Comparison of ENCODE assay signal across 8 cellular contexts in the genomic region with DNA sequence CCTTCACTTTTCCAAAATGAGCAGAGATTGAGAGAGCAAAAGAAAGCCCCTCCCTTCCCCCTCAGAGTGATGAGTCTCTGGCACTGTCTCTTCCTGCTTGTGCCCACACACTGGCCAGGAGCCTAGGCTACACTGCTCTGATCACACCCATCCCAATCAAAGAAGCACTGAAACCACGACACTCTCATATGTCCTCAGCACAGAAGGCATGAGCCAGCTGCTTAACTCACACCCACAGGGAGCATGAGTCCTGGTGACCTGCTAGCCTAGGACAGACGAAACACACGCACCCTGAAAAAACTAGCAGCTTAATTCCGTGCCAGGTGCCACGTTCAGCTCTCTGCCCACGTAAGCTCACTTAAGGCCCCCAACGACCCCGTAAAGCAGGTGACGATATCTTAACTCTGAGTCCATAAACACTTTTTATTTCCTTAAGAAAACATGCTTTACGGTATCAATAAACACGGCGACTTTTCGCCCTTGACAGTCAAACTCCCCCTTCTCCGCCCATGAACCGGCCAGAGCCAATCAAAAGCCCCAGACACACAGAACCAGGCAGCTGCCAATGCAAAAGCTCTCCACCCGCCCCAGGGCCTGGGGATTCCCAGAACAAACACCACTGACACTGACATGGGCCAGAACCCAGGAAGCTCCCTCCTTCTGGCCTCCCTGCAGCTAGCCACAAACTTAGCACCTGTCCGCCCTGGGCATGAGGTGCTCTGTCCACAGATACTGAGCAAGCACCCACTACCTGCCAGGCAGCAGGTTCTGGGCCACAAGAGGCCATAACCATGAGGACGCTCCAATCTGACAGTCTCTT.
DNase-seq lines count a peak whose midpoint lies in the region; ATAC-seq, FAIRE-seq and TF ChIP-seq lines count a peak whose summit lies in the region.

No MANE protein-coding gene starts in this region.

- no peaks in the 10 kb centered on the region for H3K27me3 Mint-ChIP-seq in activated CD8-positive, alpha-beta T cell treated with anti-CD3 and anti-CD28 coated beads, Interleukin-2, amount 10 ng/mL, durations not matched to agents 7 days and 5 days (ENCODE audit: low read depth)
- no peaks in the 10 kb centered on the region for H3K27me3 Mint-ChIP-seq in activated CD8-positive, alpha-beta T cell treated with anti-CD3 and anti-CD28 coated beads for 36 hours
- H3K27me3 Mint-ChIP-seq in activated T-helper 2 cell treated with anti-CD3 and anti-CD28 coated beads, Interferon-gamma antibody, Interleukin-2, Interleukin-4, amounts not matched to agents 10 μg/mL and 5 μg/mL and 100 μg/mL, durations not matched to agents 14 hours and 24 hours and 36 hours (ENCODE audit: low read depth): no peaks in the 10 kb centered on the region

- peak; percentile 88 for FAIRE-seq in urothelium cell line (lab: Jason Lieb, UNC)

- peaks cover 13% of the 10 kb centered on the region for H3K4me1 Mint-ChIP-seq in activated CD8-positive, alpha-beta T cell treated with anti-CD3 and anti-CD28 coated beads, Interleukin-2, amount 10 ng/mL, durations not matched to agents 7 days and 5 days (ENCODE audit: low read depth)
- H3K4me1 Mint-ChIP-seq in activated CD8-positive, alpha-beta T cell treated with anti-CD3 and anti-CD28 coated beads for 36 hours (ENCODE audit: low read depth): peaks cover 11% of the 10 kb centered on the region
- H3K4me1 Mint-ChIP-seq in activated T-helper 2 cell treated with anti-CD3 and anti-CD28 coated beads, Interferon-gamma antibody, Interleukin-2, Interleukin-4, amounts not matched to agents 10 μg/mL and 5 μg/mL and 100 μg/mL, durations not matched to agents 14 hours and 24 hours and 36 hours (ENCODE audit: low read depth): peaks cover 8% of the 10 kb centered on the region

- peaks cover 52% of the 10 kb centered on the region for H3K36me3 Mint-ChIP-seq in activated CD8-positive, alpha-beta T cell treated with anti-CD3 and anti-CD28 coated beads, Interleukin-2, amount 10 ng/mL, durations not matched to agents 7 days and 5 days (ENCODE audit: low read depth)
- H3K36me3 Mint-ChIP-seq in activated CD8-positive, alpha-beta T cell treated with anti-CD3 and anti-CD28 coated beads for 36 hours (ENCODE audit: low read depth): peaks cover 44% of the 10 kb centered on the region
- H3K36me3 Mint-ChIP-seq in activated T-helper 2 cell treated with anti-CD3 and anti-CD28 coated beads, Interferon-gamma antibody, Interleukin-2, Interleukin-4, amounts not matched to agents 10 μg/mL and 5 μg/mL and 100 μg/mL, durations not matched to agents 14 hours and 24 hours and 36 hours (ENCODE audit: low read depth): peaks cover 60% of the 10 kb centered on the region

- no peak overlapping the region for H3K4me3 Mint-ChIP-seq in activated CD8-positive, alpha-beta T cell treated with anti-CD3 and anti-CD28 coated beads, Interleukin-2, amount 10 ng/mL, durations not matched to agents 7 days and 5 days
- H3K4me3 Mint-ChIP-seq in activated CD8-positive, alpha-beta T cell treated with anti-CD3 and anti-CD28 coated beads for 36 hours: no peak overlapping the region
- no peak overlapping the region for H3K4me3 Mint-ChIP-seq in activated T-helper 2 cell treated with anti-CD3 and anti-CD28 coated beads, Interferon-gamma antibody, Interleukin-2, Interleukin-4, amounts not matched to agents 10 μg/mL and 5 μg/mL and 100 μg/mL, durations not matched to agents 14 hours and 24 hours and 36 hours (ENCODE audit: low read depth)

- CTCF ChIA-PET in activated CD8-positive, alpha-beta T cell treated with anti-CD3 and anti-CD28 coated beads, Interleukin-2, amount 10 ng/mL, durations not matched to agents 7 days and 5 days (lab: Charles Lee): interaction anchor here (1.3 to 7.7 kb wide), 3 partner anchors 11 to 141 kb away, joined by 3 to 38 read pairs (median 4); no protein-coding TSS in a partner anchor
- CTCF ChIA-PET in activated CD8-positive, alpha-beta T cell treated with anti-CD3 and anti-CD28 coated beads for 36 hours (lab: Charles Lee): interaction anchor here (2.5 to 5.6 kb wide), 2 partner anchors 11 to 114 kb away, joined by 8 to 34 read pairs; no protein-coding TSS in a partner anchor

- TF ChIP-seq CTCF in activated CD8-positive, alpha-beta T cell treated with anti-CD3 and anti-CD28 coated beads for 36 hours (IDR thresholded peaks at IDR 0.05): no peak

- POLR2A ChIA-PET in activated CD8-positive, alpha-beta T cell treated with anti-CD3 and anti-CD28 coated beads, Interleukin-2, amount 10 ng/mL, durations not matched to agents 7 days and 5 days (lab: Charles Lee): interaction anchor here (0.7 kb wide), 1 partner anchor 25 kb away, joined by 3 read pairs; no protein-coding TSS in a partner anchor
- POLR2A ChIA-PET in activated CD8-positive, alpha-beta T cell treated with anti-CD3 and anti-CD28 coated beads for 36 hours (lab: Charles Lee): interaction anchor here (1.5 kb wide), 1 partner anchor 10 kb away, joined by 3 read pairs; no protein-coding TSS in a partner anchor

- DNase-seq in activated CD8-positive, alpha-beta T cell treated with anti-CD3 and anti-CD28 coated beads, Interleukin-2, amount 10 ng/mL, durations not matched to agents 7 days and 5 days: no peak
- DNase-seq in activated CD8-positive, alpha-beta T cell treated with anti-CD3 and anti-CD28 coated beads for 36 hours: no peak
- DNase-seq in cerebellum (ENCODE audit: low spot score): peak; percentile 70
- DNase-seq in left kidney (ENCODE audit: low read depth, low spot score): peak; percentile 35
- DNase-seq in urothelium cell line (ENCODE audit: low spot score): no peak
- DNase-seq in midbrain (lab: John Stamatoyannopoulos, UW): no peak
- no peak for DNase-seq in activated T-helper 2 cell treated with anti-CD3 and anti-CD28 coated beads, Interferon-gamma antibody, Interleukin-2, Interleukin-4, amounts not matched to agents 10 μg/mL and 5 μg/mL and 100 μg/mL, durations not matched to agents 14 hours and 24 hours and 36 hours (ENCODE audit: low spot score)

- no peaks in the 10 kb centered on the region for H3K9me3 Mint-ChIP-seq in activated CD8-positive, alpha-beta T cell treated with anti-CD3 and anti-CD28 coated beads, Interleukin-2, amount 10 ng/mL, durations not matched to agents 7 days and 5 days (ENCODE audit: insufficient read depth)
- no peaks in the 10 kb centered on the region for H3K9me3 Mint-ChIP-seq in activated CD8-positive, alpha-beta T cell treated with anti-CD3 and anti-CD28 coated beads for 36 hours
- no peaks in the 10 kb centered on the region for H3K9me3 Mint-ChIP-seq in activated T-helper 2 cell treated with anti-CD3 and anti-CD28 coated beads, Interferon-gamma antibody, Interleukin-2, Interleukin-4, amounts not matched to agents 10 μg/mL and 5 μg/mL and 100 μg/mL, durations not matched to agents 14 hours and 24 hours and 36 hours

- intact Hi-C loops in activated CD8-positive, alpha-beta T cell treated with anti-CD3 and anti-CD28 coated beads for 36 hours (cut with micrococcal nuclease): no loop called here
- intact Hi-C loops in activated T-helper 2 cell treated with anti-CD3 and anti-CD28 coated beads, Interferon-gamma antibody, Interleukin-2, Interleukin-4, amounts not matched to agents 10 μg/mL and 5 μg/mL and 100 μg/mL, durations not matched to agents 14 hours and 24 hours and 36 hours (cut with micrococcal nuclease): no loop called here

- H3K27ac Mint-ChIP-seq in activated CD8-positive, alpha-beta T cell treated with anti-CD3 and anti-CD28 coated beads, Interleukin-2, amount 10 ng/mL, durations not matched to agents 7 days and 5 days: peak overlapping the region; percentile 43
- H3K27ac Mint-ChIP-seq in activated CD8-positive, alpha-beta T cell treated with anti-CD3 and anti-CD28 coated beads for 36 hours: no peak overlapping the region
- H3K27ac Mint-ChIP-seq in activated T-helper 2 cell treated with anti-CD3 and anti-CD28 coated beads, Interferon-gamma antibody, Interleukin-2, Interleukin-4, amounts not matched to agents 10 μg/mL and 5 μg/mL and 100 μg/mL, durations not matched to agents 14 hours and 24 hours and 36 hours: no peak overlapping the region

- ATAC-seq in activated CD8-positive, alpha-beta T cell treated with anti-CD3 and anti-CD28 coated beads, Interleukin-2, amount 10 ng/mL, durations not matched to agents 7 days and 5 days: no peak
- no peak for ATAC-seq in activated CD8-positive, alpha-beta T cell treated with anti-CD3 and anti-CD28 coated beads for 36 hours
- no peak for ATAC-seq in HG02840 (IDR thresholded peaks at IDR 0.05; ENCODE audit: low FRiP score, unreplicated experiment)

Comparison
In these comparisons a context has a peak if more than half of its experiments do, and no peak if none do; other contexts are left out.
1. DNase-seq: peak in cerebellum (single experiment) and left kidney (single experiment); none in activated CD8-positive, alpha-beta T cell treated with anti-CD3 and anti-CD28 coated beads, Interleukin-2, amount 10 ng/mL, durations not matched to agents 7 days and 5 days (single experiment), activated CD8-positive, alpha-beta T cell treated with anti-CD3 and anti-CD28 coated beads for 36 hours (single experiment), urothelium cell line (single experiment), midbrain (single experiment) and activated T-helper 2 cell treated with anti-CD3 and anti-CD28 coated beads, Interferon-gamma antibody, Interleukin-2, Interleukin-4, amounts not matched to agents 10 μg/mL and 5 μg/mL and 100 μg/mL, durations not matched to agents 14 hours and 24 hours and 36 hours (single experiment).